Comparison of ENCODE assay signal across 12 cellular contexts in the genomic region with DNA sequence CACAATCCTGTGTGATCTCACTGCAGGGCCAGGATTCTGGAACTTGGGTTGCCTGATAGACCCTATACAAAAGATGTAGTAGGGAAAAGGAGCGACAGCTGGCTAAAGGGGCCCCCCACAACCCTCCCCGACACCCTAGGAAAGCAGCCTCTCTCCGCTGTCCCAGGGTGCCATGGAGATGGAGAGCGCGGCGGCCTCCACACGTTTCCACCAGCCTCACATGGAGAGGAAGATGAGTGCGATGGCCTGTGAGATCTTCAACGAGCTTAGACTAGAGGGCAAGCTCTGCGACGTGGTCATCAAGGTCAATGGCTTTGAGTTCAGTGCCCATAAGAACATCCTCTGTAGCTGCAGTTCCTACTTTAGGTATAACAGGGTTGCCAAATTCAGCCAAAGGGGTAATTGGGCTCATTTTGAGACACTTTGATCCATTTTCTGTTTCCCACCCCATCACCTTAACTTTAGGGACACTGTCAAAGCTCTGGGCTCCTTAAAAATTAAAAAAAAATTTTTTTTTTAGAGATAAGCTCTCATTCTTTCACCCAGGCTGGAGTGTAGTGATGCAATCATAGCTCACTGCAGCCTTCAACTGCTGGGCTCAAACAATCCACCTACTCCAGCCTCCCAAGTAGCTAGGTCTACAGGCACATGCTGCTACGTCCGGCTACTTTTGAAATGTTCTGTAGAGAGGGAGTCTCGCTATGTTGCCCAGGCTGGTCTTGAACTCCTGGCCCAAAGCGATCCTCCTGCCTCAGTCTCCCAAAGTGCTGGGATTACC. TPM values are rescaled to one million over a fixed set of nuclear protein-coding genes. Genes with fewer than 3 reads are reported as not detected.
DNase-seq lines count a peak whose midpoint lies in the region; ATAC-seq and TF ChIP-seq lines count a peak whose summit lies in the region.
"Had no signal": no experiment of that assay in that cellular context is flagged by ENCODE, and none has a peak within 500 bp of the region (broad histone marks: within the 10 kb centered on the region; RNA-seq: fewer than 3 reads in every experiment).

A gene (plus strand): TSS at position 65 of the 778 bp plus-strand sequence. CDS start 108 bp downstream, at position 173.

- ATAC-seq in Panc1, result no peak
- ATAC-seq in psoas muscle, result no peak

- POLR2A ChIA-PET in Panc1 (lab: Charles Lee), result no interaction called here

- H4K20me1 ChIP-seq in DOHH2 (ENCODE audit: control insufficient read depth, insufficient read depth, low read depth, low read length), result no peaks in the 10 kb centered on the region

- H3K4me1 ChIP-seq in DOHH2 (ENCODE audit: control insufficient read depth, low read length), result peaks cover 17% of the 10 kb centered on the region
- peaks cover 7% of the 10 kb centered on the region for H3K4me1 ChIP-seq in Panc1 (ENCODE audit: control insufficient read depth, insufficient read depth, low read length)
- H3K4me1 ChIP-seq in psoas muscle, result peaks cover 13% of the 10 kb centered on the region

- peak within 1 kb of the TSS; percentile 87 for H3K4me2 ChIP-seq in DOHH2 (ENCODE audit: low read length)

- no peaks in the 10 kb centered on the region for H3F3A ChIP-seq in DOHH2 (ENCODE audit: control insufficient read depth, insufficient read depth)

- in situ Hi-C loops in Panc1 (cut with HindIII; ENCODE audit: low pct_unique_long_range_greater_than_20kb, low sequenced_read_pairs), result no loop called here

- no TSS peak for BruUV-seq in Panc1 (replicated peaks; lab: Mats Ljungman, UMichigan)

- H3K79me2 ChIP-seq in DOHH2 (ENCODE audit: control insufficient read depth, low read length), result peaks cover 15% of the 10 kb centered on the region

- H3K4me3 ChIP-seq in DOHH2 (ENCODE audit: low read length) (peak within 1 kb of the TSS; percentile 96), Panc1 (ENCODE audit: low read depth in 2 of 2, low read length in 2 of 2) (peak within 1 kb of the TSS; percentile 75 to 88), epithelial cell of proximal tubule (ENCODE audit: low read depth, low read length) (peak within 1 kb of the TSS; percentile 82), psoas muscle (peak within 1 kb of the TSS; percentile 97)

- intact Hi-C loops in Panc1 (cut with micrococcal nuclease; ENCODE audit: unreplicated experiment) (no loop called here), psoas muscle (cut with DNase I) (no loop called here)

- no peaks in the 10 kb centered on the region for H3K9me2 ChIP-seq in DOHH2 (replicated peaks; ENCODE audit: control insufficient read depth, low read length)

- DNase-seq in Panc1 (ENCODE audit: low read depth, low spot score) (no peak), epithelial cell of proximal tubule (ENCODE audit: low read depth) (no peak), psoas muscle (no peak), NCI-H526 (lab: John Stamatoyannopoulos, UW) (no peak), hypothalamus (lab: John Stamatoyannopoulos, UW) (no peak), amygdala (lab: John Stamatoyannopoulos, UW) (no peak)
- no peak for DNase-seq in stimulated activated CD4-positive, alpha-beta T cell treated with anti-CD3 and anti-CD28 coated beads, Interleukin-2, amount 100 ng/mL, for 24 hours
- DNase-seq: activated CD8-positive, alpha-beta memory T cell treated with anti-CD3 and anti-CD28 coated beads for 24 hours; NCI-H748 treated with DMSO at 0.1 percent for 48 hours; occipital lobe had no signal

- peaks cover 14% of the 10 kb centered on the region for H3K36me3 ChIP-seq in DOHH2 (ENCODE audit: control insufficient read depth, low read length)
- no peaks in the 10 kb centered on the region for H3K36me3 ChIP-seq in Panc1 (ENCODE audit: control insufficient read depth, insufficient read depth, low read length)
- H3K36me3 ChIP-seq in psoas muscle (ENCODE audit: insufficient read depth in 1 of 2, low read depth in 1 of 2), result peaks cover 0 to 11% of the 10 kb centered on the region in 2 donors

- no peaks in the 10 kb centered on the region for H3K27me3 ChIP-seq in DOHH2 (ENCODE audit: control insufficient read depth, low read length)
- H3K27me3 ChIP-seq in Panc1 (ENCODE audit: control insufficient read depth, insufficient read depth, low read length), result no peaks in the 10 kb centered on the region
- no peaks in the 10 kb centered on the region for H3K27me3 ChIP-seq in psoas muscle (ENCODE audit: insufficient read depth in 3 of 3, low read length in 2 of 3)

- TF ChIP-seq CTCF in DOHH2 (IDR thresholded peaks at IDR 0.05; ENCODE audit: low read depth, low read length, poor library complexity, severe bottlenecking) (no peak), Panc1 (IDR thresholded peaks at IDR 0.05) (no peak), epithelial cell of proximal tubule (conservative IDR thresholded peaks at IDR 0.05; ENCODE audit: low read depth, low read length) (no peak), psoas muscle (IDR thresholded peaks at IDR 0.05) (no peak)

- no peak within 1 kb of the TSS for H3K27ac ChIP-seq in DOHH2 (ENCODE audit: low read depth, low read length)
- H3K27ac ChIP-seq in Panc1 (ENCODE audit: low read length), result peak within 1 kb of the TSS; percentile 25; the same call in 1 of the 2 replicates
- H3K27ac ChIP-seq in psoas muscle, result no peak within 1 kb of the TSS
- H3K27ac ChIP-seq: epithelial cell of prostate had no signal

- 92 to 96% (median 95%) methylated on average over 15 of the region's 15 CpGs for WGBS in psoas muscle, 3 donors

- no peaks in the 10 kb centered on the region for H3K9me3 ChIP-seq in DOHH2 (ENCODE audit: control insufficient read depth, insufficient read depth, low read length)
- no peaks in the 10 kb centered on the region for H3K9me3 ChIP-seq in Panc1 (ENCODE audit: control insufficient read depth, insufficient read depth, low read depth, low read length)
- no peaks in the 10 kb centered on the region for H3K9me3 ChIP-seq in psoas muscle

- CTCF ChIA-PET in Panc1 (lab: Charles Lee), result no interaction called here

RNA-seq across cellular contexts. Expression of the gene that starts here (rescaled TPM):
- total RNA-seq in Panc1 (2021; ENCODE audit: unreplicated experiment), result not detected
- polyA plus RNA-seq in Panc1 (2012; ENCODE audit: insufficient read length), result not detected
- total RNA-seq in epithelial cell of proximal tubule, result not detected in 2 replicates
- not detected for total RNA-seq in psoas muscle
- under 1 TPM in 1 of 3 donors, not detected in 2; 0.04 TPM for polyA plus RNA-seq in psoas muscle
- total RNA-seq: occipital lobe had no signal
